In genomic region chr11:120207517-120207916, GRCh38 we compare ENCODE assay signal across 27 cellular contexts. TPM values are rescaled to one million over a fixed set of nuclear protein-coding genes. Genes with fewer than 3 reads are reported as not detected.
A peak's percentile ranks its signal among the peaks of the same experiment; 100 is the strongest.
DNase-seq lines count a peak whose midpoint lies in the region; ATAC-seq, FAIRE-seq and TF ChIP-seq lines count a peak whose summit lies in the region.
"Had no signal": no experiment of that assay in that cellular context is flagged by ENCODE, and none has a peak within 500 bp of the region (broad histone marks: within the 10 kb centered on the region; RNA-seq: fewer than 3 reads in every experiment).

No MANE protein-coding gene starts in this region.

- H3K4me2 ChIP-seq in parathyroid adenoma (ENCODE audit: low read length) = no peak overlapping the region

- H3K4me1 ChIP-seq in esophagus muscularis mucosa = peaks cover 22 to 52% (median 39%) of the 10 kb centered on the region in 4 donors
- H3K4me1 ChIP-seq in parathyroid adenoma = no peaks in the 10 kb centered on the region

- no peak for FAIRE-seq in H54 (lab: Jason Lieb, UNC)
- FAIRE-seq: RCC 7860 had no signal

- TF ChIP-seq EP300 in esophagus muscularis mucosa (IDR thresholded peaks at IDR 0.05) = no peak

- H3K27ac Mint-ChIP-seq in natural killer cell = no peak overlapping the region
- H3K27ac Mint-ChIP-seq in natural killer cell treated with Interleukin-12 subunit alpha and Interleukin-12 subunit beta and Interleukin-15 and Interleukin-18, amount 100 ng/mL, for 72 hours = no peak overlapping the region
- H3K27ac Mint-ChIP-seq: activated CD4-positive, alpha-beta T cell treated with anti-CD3 and anti-CD28 coated beads, Interleukin-2, amount 10 ng/mL, durations not matched to agents 7 days and 5 days; activated CD8-positive, alpha-beta memory T cell treated with anti-CD3 and anti-CD28 coated beads, Interleukin-2, amount 10 ng/mL, durations not matched to agents 7 days and 5 days; activated naive CD8-positive, alpha-beta T cell; activated T-helper 17 cell treated with anti-CD3 and anti-CD28 coated beads, Interleukin-2, amount 50 U/mL, for 72 hours; stimulated activated naive B cell treated with anti-CD40 and anti-IgM and Interleukin-4, amounts not matched to agents 10 μg/mL and 1 μg/mL and 100 μg/mL, for 72 hours had no signal

- no peak for DNase-seq in natural killer cell
- DNase-seq in natural killer cell treated with Interleukin-12 subunit alpha and Interleukin-12 subunit beta and Interleukin-15 and Interleukin-18, amount 100 ng/mL, for 72 hours (ENCODE audit: low spot score) = no peak
- DNase-seq in esophagus muscularis mucosa (ENCODE audit: extremely low spot score) = no peak
- DNase-seq in H54 (ENCODE audit: insufficient read length, low spot score) = no peak
- no peak for DNase-seq in mucosa of gallbladder (ENCODE audit: low spot score)
- DNase-seq in cortex of kidney (lab: John Stamatoyannopoulos, UW) = no peak
- DNase-seq: activated CD4-positive, alpha-beta T cell treated with anti-CD3 and anti-CD28 coated beads, Interleukin-2, amount 10 ng/mL, durations not matched to agents 7 days and 5 days; activated CD8-positive, alpha-beta memory T cell treated with anti-CD3 and anti-CD28 coated beads, Interleukin-2, amount 10 ng/mL, durations not matched to agents 7 days and 5 days; EL; naive thymus-derived CD4-positive, alpha-beta T cell; NCI-H1417 treated with DMSO at 0.1 percent for 48 hours; NCI-H510A; psoas muscle; stimulated activated CD4-positive, alpha-beta T cell treated with anti-CD3 and anti-CD28 coated beads, Interleukin-2, amount 100 ng/mL, for 48 hours; stimulated activated naive B cell treated with anti-CD40 and anti-IgM and Interleukin-4, amounts not matched to agents 10 μg/mL and 1 μg/mL and 100 μg/mL, for 72 hours; trophoblast cell had no signal

- H3K27ac ChIP-seq in esophagus muscularis mucosa (replicated peaks in 1 of 4) (peak overlapping the region; percentile 1 to 84 (median 56)), parathyroid adenoma (peak overlapping the region; percentile 54)
- H3K27ac ChIP-seq: psoas muscle had no signal

- H3K36me3 ChIP-seq in esophagus muscularis mucosa (no peaks in the 10 kb centered on the region), parathyroid adenoma (ENCODE audit: control insufficient read depth, insufficient read depth, low read length) (no peaks in the 10 kb centered on the region)
- H3K36me3 ChIP-seq: BLaER1 treated with 17β-estradiol and CSF1 and Interleukin-3, amounts not matched to agents 10 nM and 100 nM had no signal

- H2AFZ ChIP-seq in parathyroid adenoma = no peak overlapping the region

- H3K4me1 Mint-ChIP-seq in natural killer cell = peaks cover 28 to 35% of the 10 kb centered on the region in 2 donors
- peaks cover 25 to 27% of the 10 kb centered on the region in 2 donors for H3K4me1 Mint-ChIP-seq in natural killer cell treated with Interleukin-12 subunit alpha and Interleukin-12 subunit beta and Interleukin-15 and Interleukin-18, amount 100 ng/mL, for 72 hours (ENCODE audit: low read depth in 2 of 2)

- 89% methylated on average over 7 of the region's 7 CpGs for WGBS in esophagus muscularis mucosa

- no peaks in the 10 kb centered on the region for H3K27me3 ChIP-seq in esophagus muscularis mucosa
- no peaks in the 10 kb centered on the region for H3K27me3 ChIP-seq in parathyroid adenoma (ENCODE audit: control insufficient read depth, insufficient read depth, low read length)
- H3K27me3 ChIP-seq: BLaER1 treated with 17β-estradiol and CSF1 and Interleukin-3, amounts not matched to agents 10 nM and 100 nM had no signal

- no peak for ATAC-seq in natural killer cell
- no peak for ATAC-seq in natural killer cell treated with Interleukin-12 subunit alpha and Interleukin-12 subunit beta and Interleukin-15 and Interleukin-18, amount 100 ng/mL, for 72 hours
- ATAC-seq in HG02970 (IDR thresholded peaks at IDR 0.05; ENCODE audit: low FRiP score, unreplicated experiment) = no peak
- ATAC-seq: activated CD8-positive, alpha-beta memory T cell treated with anti-CD3 and anti-CD28 coated beads, Interleukin-2, amount 10 ng/mL, durations not matched to agents 7 days and 5 days; activated T-helper 17 cell treated with anti-CD3 and anti-CD28 coated beads, Interleukin-2, amount 50 U/mL, for 72 hours; naive thymus-derived CD4-positive, alpha-beta T cell; stimulated activated naive B cell treated with anti-CD40 and anti-IgM and Interleukin-4, amounts not matched to agents 10 μg/mL and 1 μg/mL and 100 μg/mL, for 72 hours had no signal

- no peaks in the 10 kb centered on the region for H3K79me2 ChIP-seq in parathyroid adenoma

- no peak overlapping the region for H3K9ac ChIP-seq in parathyroid adenoma

- no peak overlapping the region for H3K4me3 ChIP-seq in esophagus muscularis mucosa
- no peak overlapping the region for H3K4me3 ChIP-seq in parathyroid adenoma (ENCODE audit: low read depth, low read length)
- H3K4me3 ChIP-seq: BLaER1 treated with 17β-estradiol and CSF1 and Interleukin-3, amounts not matched to agents 10 nM and 100 nM; psoas muscle; skin epidermis had no signal

- TF ChIP-seq POLR2A in esophagus muscularis mucosa (IDR thresholded peaks at IDR 0.05; ENCODE audit: low read depth) = no peak
- no peak for TF ChIP-seq POLR2A in H54 (IDR thresholded peaks at IDR 0.05; ENCODE audit: low read depth, low read length)

- H3K9me3 Mint-ChIP-seq in natural killer cell = no peaks in the 10 kb centered on the region
- H3K9me3 Mint-ChIP-seq in natural killer cell treated with Interleukin-12 subunit alpha and Interleukin-12 subunit beta and Interleukin-15 and Interleukin-18, amount 100 ng/mL, for 72 hours = no peaks in the 10 kb centered on the region
- H3K9me3 Mint-ChIP-seq: activated CD4-positive, alpha-beta T cell treated with anti-CD3 and anti-CD28 coated beads, Interleukin-2, amount 10 ng/mL, durations not matched to agents 7 days and 5 days; activated T-helper 17 cell treated with anti-CD3 and anti-CD28 coated beads, Interleukin-2, amount 50 U/mL, for 72 hours; naive thymus-derived CD4-positive, alpha-beta T cell; stimulated activated naive B cell treated with anti-CD40 and anti-IgM and Interleukin-4, amounts not matched to agents 10 μg/mL and 1 μg/mL and 100 μg/mL, for 72 hours had no signal

- TF ChIP-seq CTCF in natural killer cell (IDR thresholded peaks at IDR 0.05) (no peak), esophagus muscularis mucosa (IDR thresholded peaks at IDR 0.05) (no peak), parathyroid adenoma (IDR thresholded peaks at IDR 0.05) (no peak)

- peaks cover 38 to 42% of the 10 kb centered on the region in 2 donors for H3K27me3 Mint-ChIP-seq in natural killer cell (ENCODE audit: low read depth in 2 of 2)
- peaks cover 32 to 37% of the 10 kb centered on the region in 2 donors for H3K27me3 Mint-ChIP-seq in natural killer cell treated with Interleukin-12 subunit alpha and Interleukin-12 subunit beta and Interleukin-15 and Interleukin-18, amount 100 ng/mL, for 72 hours

- H3K9me3 ChIP-seq in esophagus muscularis mucosa (no peaks in the 10 kb centered on the region), parathyroid adenoma (ENCODE audit: control insufficient read depth, low read length) (no peaks in the 10 kb centered on the region)
- H3K9me3 ChIP-seq: BLaER1 treated with 17β-estradiol and CSF1 and Interleukin-3, amounts not matched to agents 10 nM and 100 nM; psoas muscle had no signal

- H3K4me3 Mint-ChIP-seq in natural killer cell = peak overlapping the region; percentile 39
- H3K4me3 Mint-ChIP-seq in natural killer cell treated with Interleukin-12 subunit alpha and Interleukin-12 subunit beta and Interleukin-15 and Interleukin-18, amount 100 ng/mL, for 72 hours = no peak overlapping the region
- H3K4me3 Mint-ChIP-seq: activated CD4-positive, alpha-beta T cell treated with anti-CD3 and anti-CD28 coated beads, Interleukin-2, amount 10 ng/mL, durations not matched to agents 7 days and 5 days; activated CD8-positive, alpha-beta memory T cell treated with anti-CD3 and anti-CD28 coated beads, Interleukin-2, amount 10 ng/mL, durations not matched to agents 7 days and 5 days; activated naive CD8-positive, alpha-beta T cell; activated T-helper 17 cell treated with anti-CD3 and anti-CD28 coated beads, Interleukin-2, amount 50 U/mL, for 72 hours; stimulated activated naive B cell treated with anti-CD40 and anti-IgM and Interleukin-4, amounts not matched to agents 10 μg/mL and 1 μg/mL and 100 μg/mL, for 72 hours had no signal

- H3K36me3 Mint-ChIP-seq in natural killer cell = no peaks in the 10 kb centered on the region
- H3K36me3 Mint-ChIP-seq in natural killer cell treated with Interleukin-12 subunit alpha and Interleukin-12 subunit beta and Interleukin-15 and Interleukin-18, amount 100 ng/mL, for 72 hours = no peaks in the 10 kb centered on the region
- H3K36me3 Mint-ChIP-seq: activated CD8-positive, alpha-beta memory T cell treated with anti-CD3 and anti-CD28 coated beads, Interleukin-2, amount 10 ng/mL, durations not matched to agents 7 days and 5 days; activated naive CD8-positive, alpha-beta T cell; stimulated activated naive B cell treated with anti-CD40 and anti-IgM and Interleukin-4, amounts not matched to agents 10 μg/mL and 1 μg/mL and 100 μg/mL, for 72 hours had no signal

- intact Hi-C loops in natural killer cell (cut with micrococcal nuclease) (no loop called here), esophagus muscularis mucosa (cut with DNase I) (no loop called here)

RNA-seq across cellular contexts. Expression of gene OAF, which starts 3.3 kb away (rescaled TPM):
- total RNA-seq in natural killer cell (1 to 10 TPM; 2.8 to 5.1 (median 3.8) TPM), esophagus muscularis mucosa (10 to 100 TPM; 30.7 to 66.1 (median 58.1) TPM), mucosa of gallbladder (123 TPM)
- total RNA-seq in natural killer cell treated with Interleukin-12 subunit alpha and Interleukin-12 subunit beta and Interleukin-15 and Interleukin-18, amount 100 ng/mL, for 72 hours = 1 to 10 TPM; 1.1 to 1.9 TPM

RNA-seq across cellular contexts. Expression of gene POU2F3, which starts 32.4 kb away (rescaled TPM):
- total RNA-seq in natural killer cell (not detected), esophagus muscularis mucosa (not detected), mucosa of gallbladder (6.5 TPM)
- not detected for total RNA-seq in natural killer cell treated with Interleukin-12 subunit alpha and Interleukin-12 subunit beta and Interleukin-15 and Interleukin-18, amount 100 ng/mL, for 72 hours
- total RNA-seq: A673; activated CD4-positive, alpha-beta T cell treated with anti-CD3 and anti-CD28 coated beads, Interleukin-2, amount 10 ng/mL, durations not matched to agents 7 days and 5 days; activated CD8-positive, alpha-beta memory T cell treated with anti-CD3 and anti-CD28 coated beads, Interleukin-2, amount 10 ng/mL, durations not matched to agents 7 days and 5 days; fibroblast of lung; LHCN-M2; psoas muscle; SK-MEL-5 had no signal

Comparison
In these comparisons a context has a peak if more than half of its experiments do, and no peak if none do; other contexts are left out.
1. RNA of gene OAF, which starts 3.3 kb away (total RNA-seq): 123 TPM in mucosa of gallbladder (single experiment) and 30.7 to 66.1 TPM in esophagus muscularis mucosa; 2.8 to 5.1 TPM in natural killer cell and 1.1 to 1.9 TPM in natural killer cell treated with Interleukin-12 subunit alpha and Interleukin-12 subunit beta and Interleukin-15 and Interleukin-18, amount 100 ng/mL, for 72 hours; every median in the first group is over 4 times any median in the second.